24 cellular contexts compared by ENCODE assay signal in genomic region chr10:119259345-119259744, GRCh38.
"Had no signal": no experiment of that assay in that cellular context is flagged by ENCODE, and none has a peak within 500 bp of the region (broad histone marks: within the 10 kb centered on the region; RNA-seq: fewer than 3 reads in every experiment).

No MANE protein-coding gene starts in this region.

- H3K4me3 ChIP-seq: breast epithelium, SK-N-MC had no signal

- H3K36me3 ChIP-seq: breast epithelium had no signal

- DNase-seq: activated CD4-positive, alpha-beta T cell treated with anti-CD3 and anti-CD28 coated beads for 36 hours; activated CD4-positive, alpha-beta T cell treated with anti-CD3 and anti-CD28 coated beads, Interleukin-2, amount 50 U/mL, for 1 hour; activated CD8-positive, alpha-beta memory T cell treated with anti-CD3 and anti-CD28 coated beads, Interleukin-2, amount 50 U/mL, for 48 hours; activated CD8-positive, alpha-beta T cell treated with anti-CD3 and anti-CD28 coated beads, Interleukin-2, amount 10 ng/mL, durations not matched to agents 7 days and 5 days; activated effector memory CD4-positive, alpha-beta T cell treated with anti-CD3 and anti-CD28 coated beads, Interleukin-2, amount 50 U/mL, for 16 hours; activated naive CD4-positive, alpha-beta T cell treated with anti-CD3 and anti-CD28 coated beads for 36 hours; activated naive CD8-positive, alpha-beta T cell treated with anti-CD3 and anti-CD28 coated beads, Interleukin-2, amount 10 ng/mL, durations not matched to agents 7 days and 5 days; activated T-cell treated with anti-CD3 and anti-CD28 coated beads, Interleukin-2, amount 50 U/mL, for 1 hour; MM.1S; NCI-H1105; NCI-H1436; NCI-H1694 treated with DMSO at 0.1 percent for 48 hours; NCI-H2081; NCI-H510A treated with DMSO at 0.1 percent for 48 hours; NCI-H69; NK-92 treated with Interleukin-12 subunit alpha and Interleukin-12 subunit beta, amount 100 ng/mL, for 24 hours; OCI-M1; RPMI8226; T-helper 1 cell had no signal

- H3K4me3 Mint-ChIP-seq: activated CD4-positive, alpha-beta T cell treated with anti-CD3 and anti-CD28 coated beads for 36 hours; activated CD8-positive, alpha-beta T cell treated with anti-CD3 and anti-CD28 coated beads, Interleukin-2, amount 10 ng/mL, durations not matched to agents 7 days and 5 days; activated naive CD4-positive, alpha-beta T cell treated with anti-CD3 and anti-CD28 coated beads for 36 hours; activated naive CD8-positive, alpha-beta T cell treated with anti-CD3 and anti-CD28 coated beads, Interleukin-2, amount 10 ng/mL, durations not matched to agents 7 days and 5 days; activated T-helper 1 cell treated with anti-CD3 and anti-CD28 coated beads, Interleukin-12 subunit alpha, Interleukin-12 subunit beta, Interleukin-2, Interleukin-4 antibody, amounts not matched to agents 30 ng/mL and 10 ng/mL and 1 ng/mL, durations not matched to agents 14 hours and 24 hours and 36 hours had no signal

- H3K9me3 ChIP-seq: breast epithelium had no signal

- H3K27me3 Mint-ChIP-seq: activated CD4-positive, alpha-beta T cell treated with anti-CD3 and anti-CD28 coated beads for 36 hours; activated naive CD8-positive, alpha-beta T cell treated with anti-CD3 and anti-CD28 coated beads, Interleukin-2, amount 10 ng/mL, durations not matched to agents 7 days and 5 days had no signal

- H3K9me3 Mint-ChIP-seq: activated T-helper 1 cell treated with anti-CD3 and anti-CD28 coated beads, Interleukin-12 subunit alpha, Interleukin-12 subunit beta, Interleukin-2, Interleukin-4 antibody, amounts not matched to agents 30 ng/mL and 10 ng/mL and 1 ng/mL, durations not matched to agents 14 hours and 24 hours and 36 hours had no signal

- H3K27ac Mint-ChIP-seq: activated CD4-positive, alpha-beta T cell treated with anti-CD3 and anti-CD28 coated beads for 36 hours; activated CD8-positive, alpha-beta T cell treated with anti-CD3 and anti-CD28 coated beads, Interleukin-2, amount 10 ng/mL, durations not matched to agents 7 days and 5 days; activated naive CD4-positive, alpha-beta T cell treated with anti-CD3 and anti-CD28 coated beads for 36 hours; activated naive CD8-positive, alpha-beta T cell treated with anti-CD3 and anti-CD28 coated beads, Interleukin-2, amount 10 ng/mL, durations not matched to agents 7 days and 5 days; activated T-helper 1 cell treated with anti-CD3 and anti-CD28 coated beads, Interleukin-12 subunit alpha, Interleukin-12 subunit beta, Interleukin-2, Interleukin-4 antibody, amounts not matched to agents 30 ng/mL and 10 ng/mL and 1 ng/mL, durations not matched to agents 14 hours and 24 hours and 36 hours had no signal

- ATAC-seq: activated CD4-positive, alpha-beta T cell treated with anti-CD3 and anti-CD28 coated beads for 36 hours; activated CD8-positive, alpha-beta T cell treated with anti-CD3 and anti-CD28 coated beads, Interleukin-2, amount 10 ng/mL, durations not matched to agents 7 days and 5 days; Panc1; Right ventricle myocardium inferior had no signal

- H3K27me3 ChIP-seq: breast epithelium had no signal
